22 cellular contexts compared by ENCODE assay signal in genomic region chr11:106983251-106983650, GRCh38. TPM values are rescaled to one million over a fixed set of nuclear protein-coding genes. Genes with fewer than 3 reads are reported as not detected.
"Had no signal": no experiment of that assay in that cellular context is flagged by ENCODE, and none has a peak within 500 bp of the region (broad histone marks: within the 10 kb centered on the region; RNA-seq: fewer than 3 reads in every experiment).

No MANE protein-coding gene starts in this region.

- H3K9me3 ChIP-seq: breast epithelium, neutrophil, right lobe of liver, stomach, testis had no signal

- DNase-seq: activated CD4-positive, alpha-beta T cell treated with anti-CD3 and anti-CD28 coated beads for 1 hour; activated CD4-positive, alpha-beta T cell treated with anti-CD3 and anti-CD28 coated beads, Interleukin-2, amount 50 U/mL, for 1 hour; activated CD8-positive, alpha-beta T cell treated with anti-CD3 and anti-CD28 coated beads, Interleukin-2, amount 10 ng/mL, durations not matched to agents 7 days and 5 days; endodermal cell; kidney; naive thymus-derived CD8-positive, alpha-beta T cell; right lobe of liver; small intestine; stimulated activated CD4-positive, alpha-beta T cell treated with anti-CD3 and anti-CD28 coated beads, Interleukin-15, amount 100 ng/mL, for 24 hours; stomach; T-helper 1 cell; testis; WERI-Rb-1 had no signal

- ATAC-seq: activated CD8-positive, alpha-beta T cell treated with anti-CD3 and anti-CD28 coated beads, Interleukin-2, amount 10 ng/mL, durations not matched to agents 7 days and 5 days; activated naive CD4-positive, alpha-beta T cell treated with anti-CD3 and anti-CD28 coated beads, Interleukin-2, amount 50 U/mL, for 72 hours; left lobe of liver; naive thymus-derived CD8-positive, alpha-beta T cell; right lobe of liver; stimulated activated memory B cell treated with anti-CD40 and anti-IgM and Interleukin-4, amounts not matched to agents 10 μg/mL and 1 μg/mL and 100 μg/mL, for 72 hours had no signal

- H2AFZ ChIP-seq: parathyroid adenoma had no signal

- H3K27ac Mint-ChIP-seq: activated CD8-positive, alpha-beta T cell treated with anti-CD3 and anti-CD28 coated beads, Interleukin-2, amount 10 ng/mL, durations not matched to agents 7 days and 5 days; activated naive CD4-positive, alpha-beta T cell treated with anti-CD3 and anti-CD28 coated beads, Interleukin-2, amount 50 U/mL, for 72 hours; endodermal cell; mesothelial cell of epicardium; naive thymus-derived CD8-positive, alpha-beta T cell; stimulated activated memory B cell treated with anti-CD40 and anti-IgM and Interleukin-4, amounts not matched to agents 10 μg/mL and 1 μg/mL and 100 μg/mL, for 72 hours; type B pancreatic cell had no signal

- H3K4me3 Mint-ChIP-seq: activated CD8-positive, alpha-beta T cell treated with anti-CD3 and anti-CD28 coated beads, Interleukin-2, amount 10 ng/mL, durations not matched to agents 7 days and 5 days; endodermal cell; mesothelial cell of epicardium; naive thymus-derived CD8-positive, alpha-beta T cell; stimulated activated memory B cell treated with anti-CD40 and anti-IgM and Interleukin-4, amounts not matched to agents 10 μg/mL and 1 μg/mL and 100 μg/mL, for 72 hours; type B pancreatic cell had no signal

- H3K4me1 Mint-ChIP-seq: naive thymus-derived CD8-positive, alpha-beta T cell; stimulated activated memory B cell treated with anti-CD40 and anti-IgM and Interleukin-4, amounts not matched to agents 10 μg/mL and 1 μg/mL and 100 μg/mL, for 72 hours had no signal

- H3K27me3 Mint-ChIP-seq: naive thymus-derived CD8-positive, alpha-beta T cell; stimulated activated memory B cell treated with anti-CD40 and anti-IgM and Interleukin-4, amounts not matched to agents 10 μg/mL and 1 μg/mL and 100 μg/mL, for 72 hours; type B pancreatic cell had no signal

- H3K4me3 ChIP-seq: breast epithelium, coronary artery, right lobe of liver, stomach, testis had no signal

- H3K36me3 Mint-ChIP-seq: activated naive CD4-positive, alpha-beta T cell treated with anti-CD3 and anti-CD28 coated beads, Interleukin-2, amount 50 U/mL, for 72 hours; naive thymus-derived CD8-positive, alpha-beta T cell; stimulated activated memory B cell treated with anti-CD40 and anti-IgM and Interleukin-4, amounts not matched to agents 10 μg/mL and 1 μg/mL and 100 μg/mL, for 72 hours; type B pancreatic cell had no signal

- H3K27ac ChIP-seq: breast epithelium, coronary artery, neutrophil, parathyroid adenoma, right lobe of liver, stomach, WERI-Rb-1 had no signal

- H3K36me3 ChIP-seq: breast epithelium, neutrophil, right lobe of liver, stomach, WERI-Rb-1 had no signal

- H3K9me3 Mint-ChIP-seq: endodermal cell; mesothelial cell of epicardium; stimulated activated memory B cell treated with anti-CD40 and anti-IgM and Interleukin-4, amounts not matched to agents 10 μg/mL and 1 μg/mL and 100 μg/mL, for 72 hours; type B pancreatic cell had no signal

- H3K27me3 ChIP-seq: breast epithelium, neutrophil, right lobe of liver, stomach, testis had no signal

- H3K4me1 ChIP-seq: breast epithelium, parathyroid adenoma, right lobe of liver, stomach had no signal

RNA-seq across cellular contexts. Expression of gene GUCY1A2, which starts 35.0 kb away (rescaled TPM):
- total RNA-seq: activated CD8-positive, alpha-beta T cell treated with anti-CD3 and anti-CD28 coated beads, Interleukin-2, amount 10 ng/mL, durations not matched to agents 7 days and 5 days; naive thymus-derived CD8-positive, alpha-beta T cell had no signal
